ENCODE assay signal across 8 cellular contexts in genomic region chr12:26124491-26125450, GRCh38.
DNase-seq lines count a peak whose midpoint lies in the region; ATAC-seq, FAIRE-seq and TF ChIP-seq lines count a peak whose summit lies in the region.

Gene BHLHE41 (minus strand): TSS chr12:26125037. CDS start chr12:26124779, 258 bp downstream.

- H3K27ac ChIP-seq in DND-41 (ENCODE audit: low read length) = no peak within 1 kb of the TSS
- peak within 1 kb of the TSS; percentile 96 for H3K27ac ChIP-seq in muscle layer of colon (ENCODE audit: low read depth, low read length)

- H3K4me3 ChIP-seq in DND-41 (ENCODE audit: low read depth in 1 of 2, low read length in 2 of 2) (peak within 1 kb of the TSS; percentile 13 to 57; a peak in 3 of 4 replicates), fibroblast of mammary gland (ENCODE audit: control insufficient read depth, low read depth, low read length) (peak within 1 kb of the TSS; percentile 69), muscle layer of colon (ENCODE audit: low read depth in 1 of 2, low read length in 2 of 2) (peak within 1 kb of the TSS; percentile 69 to 89)

- H3K27me3 ChIP-seq in DND-41 (ENCODE audit: insufficient read depth, low read length, poor library complexity) (peaks cover 94% of the 10 kb centered on the region), muscle layer of colon (ENCODE audit: control insufficient read depth in 1 of 2, insufficient read depth in 2 of 2, low read length in 2 of 2) (no peaks in the 10 kb centered on the region)

- H3K79me2 ChIP-seq in DND-41 (ENCODE audit: insufficient read depth, low read length) = no peaks in the 10 kb centered on the region

- peaks cover 5% of the 10 kb centered on the region; the same call in 1 of the 2 replicates for H4K20me1 ChIP-seq in DND-41 (ENCODE audit: insufficient read depth, low read length)

- peaks cover 35% of the 10 kb centered on the region for H3K4me1 ChIP-seq in DND-41 (ENCODE audit: insufficient read depth, low read length)
- H3K4me1 ChIP-seq in muscle layer of colon (ENCODE audit: insufficient read depth, low read length) = peaks cover 20% of the 10 kb centered on the region

- peak within 1 kb of the TSS; percentile 44 for H2AFZ ChIP-seq in DND-41 (ENCODE audit: low read depth, low read length)

- FAIRE-seq in HTR-8/SVneo (lab: Jason Lieb, UNC) (peak; percentile 75), urothelium cell line (lab: Jason Lieb, UNC) (peak; percentile 77)

- H3K9ac ChIP-seq in DND-41 (ENCODE audit: low read depth, low read length) (peak within 1 kb of the TSS; percentile 14; the same call in 1 of the 2 replicates), muscle layer of colon (ENCODE audit: low read length) (peak within 1 kb of the TSS; percentile 97)

- H3K9me3 ChIP-seq in DND-41 (ENCODE audit: insufficient read depth, low read length, severe bottlenecking) = no peaks in the 10 kb centered on the region
- no peaks in the 10 kb centered on the region for H3K9me3 ChIP-seq in muscle layer of colon (ENCODE audit: low read length)

- H3K36me3 ChIP-seq in DND-41 (ENCODE audit: insufficient read depth, low read length) (no peaks in the 10 kb centered on the region), muscle layer of colon (ENCODE audit: insufficient read depth, low read length) (no peaks in the 10 kb centered on the region)

- no peak for DNase-seq in DND-41
- DNase-seq in HTR-8/SVneo (ENCODE audit: insufficient read length, low spot score) = peak; percentile 34
- DNase-seq in activated CD4-positive, alpha-beta T cell treated with anti-CD3 and anti-CD28 coated beads, Interleukin-2, amount 50 U/mL, for 48 hours = peak; percentile 8 to 17
- DNase-seq in fibroblast of mammary gland (ENCODE audit: low read depth) = peak; percentile 30
- DNase-seq in urothelium cell line (ENCODE audit: low spot score) = peak; percentile 69
- no peak for DNase-seq in NK-92 treated with Interleukin-12 subunit alpha and Interleukin-12 subunit beta, amount 100 ng/mL, for 24 hours (lab: John Stamatoyannopoulos, UW)
- DNase-seq in T-helper 9 cell = no peak

- TF ChIP-seq CTCF in DND-41 (IDR thresholded peaks at IDR 0.05; ENCODE audit: borderline replicate concordance, extremely low read depth, low read length, poor library complexity, severe bottlenecking) (no peak), fibroblast of mammary gland (conservative IDR thresholded peaks at IDR 0.05; ENCODE audit: control insufficient read depth, insufficient read depth, low read depth, low read length) (no peak)

- H3K4me2 ChIP-seq in DND-41 (ENCODE audit: insufficient read depth, low read length) = peak within 1 kb of the TSS; percentile 84

- no peak for ATAC-seq in DND-41 (ENCODE audit: insufficient read depth, low read depth)

Comparison
In these comparisons a context has a peak if more than half of its experiments do, and no peak if none do; other contexts are left out.
1. DNase-seq: peak in HTR-8/SVneo (single experiment), activated CD4-positive, alpha-beta T cell treated with anti-CD3 and anti-CD28 coated beads, Interleukin-2, amount 50 U/mL, for 48 hours (2 of 2), fibroblast of mammary gland (single experiment) and urothelium cell line (single experiment); none in DND-41 (single experiment), NK-92 treated with Interleukin-12 subunit alpha and Interleukin-12 subunit beta, amount 100 ng/mL, for 24 hours (single experiment) and T-helper 9 cell (single experiment).
2. Peak in every context shown above with its lines, with median percentiles within 50 percentile points of each other: H3K4me3 ChIP-seq.